Comparison of ENCODE assay signal across 1 cellular context in genomic region chr6:134835998-134836397, GRCh38.
TF ChIP-seq lines count a peak whose summit lies in the region.

No MANE protein-coding gene starts in this region.

TF ChIP-seq in liver, 16 proteins besides CTCF, POLR2A, EP300 and RAD21 (continued from another document):
- no peak for TF ChIP-seq REST (IDR thresholded peaks at IDR 0.05)
- TF ChIP-seq FOXA2 (IDR thresholded peaks at IDR 0.05), result no peak
- no peak for TF ChIP-seq JUND (IDR thresholded peaks at IDR 0.05)
- TF ChIP-seq MAX (IDR thresholded peaks at IDR 0.05), result peak; percentile 30
- TF ChIP-seq HNF4A (conservative IDR thresholded peaks at IDR 0.05), result no peak
- no peak for TF ChIP-seq RXRA (IDR thresholded peaks at IDR 0.05)
- peak; percentile 22 for TF ChIP-seq YY1 (IDR thresholded peaks at IDR 0.05)
TF ChIP-seq in liver: peak in this region for 2.
